In genomic region chr20:51326241-51326819, GRCh38 we compare ENCODE assay signal across 8 cellular contexts.
A peak's percentile ranks its signal among the peaks of the same experiment; 100 is the strongest.
DNase-seq lines count a peak whose midpoint lies in the region; ATAC-seq and TF ChIP-seq lines count a peak whose summit lies in the region.

No MANE protein-coding gene starts in this region.

- H3K27ac ChIP-seq in DND-41 (ENCODE audit: low read length): no peak overlapping the region
- no peak overlapping the region for H3K27ac ChIP-seq in prostate gland

- intact Hi-C loops in prostate gland (cut with DNase I): no loop called here

- H3K27me3 ChIP-seq in DND-41 (ENCODE audit: insufficient read depth, low read length, poor library complexity) (no peaks in the 10 kb centered on the region), prostate gland (replicated peaks; ENCODE audit: insufficient read depth) (no peaks in the 10 kb centered on the region)

- TF ChIP-seq CTCF in DND-41 (IDR thresholded peaks at IDR 0.05; ENCODE audit: borderline replicate concordance, extremely low read depth, low read length, poor library complexity, severe bottlenecking) (peak; percentile 85), LNCAP (IDR thresholded peaks at IDR 0.05) (peak; percentile 89), prostate gland (IDR thresholded peaks at IDR 0.05) (peak; percentile 38 to 60 (median 57))

- H2AFZ ChIP-seq in DND-41 (ENCODE audit: low read depth, low read length): no peak overlapping the region

- DNase-seq in DND-41 (peak; percentile 53), erythroblast (lab: John Stamatoyannopoulos, UW) (peak; percentile 7 to 21), prostate gland (ENCODE audit: low spot score) (peak; percentile 50), KG1 (lab: John Stamatoyannopoulos, UW) (no peak), NCI-H446 treated with DMSO at 0.1 percent for 48 hours (lab: John Stamatoyannopoulos, UW) (no peak)
- peak; percentile 24 to 39 for DNase-seq in activated CD4-positive, alpha-beta T cell treated with anti-CD3 and anti-CD28 coated beads, Interleukin-2, amount 50 U/mL, for 4 hours

- 0 out of 2 replicates have a peak, but pooled peaks cover 6% of the 10 kb centered on the region for H4K20me1 ChIP-seq in DND-41 (ENCODE audit: insufficient read depth, low read length)

- no peak overlapping the region for H3K4me3 ChIP-seq in DND-41 (ENCODE audit: low read depth in 1 of 2, low read length in 2 of 2)
- no peak overlapping the region for H3K4me3 ChIP-seq in prostate gland

- H3K79me2 ChIP-seq in DND-41 (ENCODE audit: insufficient read depth, low read length): no peaks in the 10 kb centered on the region

- H3K4me2 ChIP-seq in DND-41 (ENCODE audit: insufficient read depth, low read length): no peak overlapping the region

- H3K9me3 ChIP-seq in DND-41 (ENCODE audit: insufficient read depth, low read length, severe bottlenecking) (no peaks in the 10 kb centered on the region), prostate gland (no peaks in the 10 kb centered on the region)

- H3K36me3 ChIP-seq in DND-41 (ENCODE audit: insufficient read depth, low read length): no peaks in the 10 kb centered on the region
- H3K36me3 ChIP-seq in prostate gland: no peaks in the 10 kb centered on the region

- WGBS in prostate gland: 67% methylated on average over 1 of the region's 2 CpGs

- ATAC-seq in DND-41 (ENCODE audit: insufficient read depth, low read depth) (peak; percentile 39; the same call in 1 of the 3 replicates), GM19467 (IDR thresholded peaks at IDR 0.05; ENCODE audit: unreplicated experiment) (no peak)

- TF ChIP-seq POLR2A in erythroblast (IDR thresholded peaks at IDR 0.05; ENCODE audit: low read length) (no peak), prostate gland (IDR thresholded peaks at IDR 0.05) (no peak)

- no peaks in the 10 kb centered on the region for H3K4me1 ChIP-seq in DND-41 (ENCODE audit: insufficient read depth, low read length)
- no peaks in the 10 kb centered on the region for H3K4me1 ChIP-seq in prostate gland (replicated peaks)

- no peak overlapping the region for H3K9ac ChIP-seq in DND-41 (ENCODE audit: low read depth, low read length)

Comparison
In these comparisons a context has a peak if more than half of its experiments do, and no peak if none do; other contexts are left out.
1. DNase-seq: peak in DND-41 (single experiment), activated CD4-positive, alpha-beta T cell treated with anti-CD3 and anti-CD28 coated beads, Interleukin-2, amount 50 U/mL, for 4 hours (2 of 2), erythroblast (2 of 2) and prostate gland (single experiment); none in KG1 (single experiment) and NCI-H446 treated with DMSO at 0.1 percent for 48 hours (single experiment).
2. Peak in every context shown above with its lines, with median percentiles within 50 percentile points of each other: CTCF ChIP-seq.